In the genomic region with DNA sequence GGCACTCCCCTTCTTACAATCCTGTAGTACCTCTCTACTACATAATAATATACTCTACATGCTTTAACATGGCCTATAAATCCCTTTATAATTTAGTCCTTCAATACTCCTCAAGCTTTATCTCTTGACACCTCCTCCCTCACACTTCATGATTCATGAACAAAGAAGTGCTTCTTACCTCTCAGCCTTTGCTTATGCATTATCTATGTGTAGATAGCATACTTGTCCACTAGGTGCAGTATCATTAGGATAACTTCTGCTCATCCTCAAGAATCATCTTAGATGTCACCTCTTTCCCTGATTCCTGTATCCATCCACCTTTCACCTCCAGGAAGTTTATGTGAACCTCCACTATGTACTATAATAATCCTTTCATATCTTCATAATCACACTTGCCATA, we compare ENCODE assay signal across 11 cellular contexts.
DNase-seq lines count a peak whose midpoint lies in the region; ATAC-seq and TF ChIP-seq lines count a peak whose summit lies in the region.
"Had no signal": no experiment of that assay in that cellular context is flagged by ENCODE, and none has a peak within 500 bp of the region (broad histone marks: within the 10 kb centered on the region; RNA-seq: fewer than 3 reads in every experiment).

No MANE protein-coding gene starts in this region.

- ATAC-seq in HG02798 (IDR thresholded peaks at IDR 0.05; ENCODE audit: poor library complexity, unreplicated experiment) (peak; percentile 32), GM19452 (IDR thresholded peaks at IDR 0.05; ENCODE audit: unreplicated experiment) (no peak)
- ATAC-seq: gastrocnemius medialis had no signal

- H3K4me3 ChIP-seq in GM12875 (ENCODE audit: low read depth, low read length) (no peak overlapping the region), kidney epithelial cell (ENCODE audit: low read depth, low read length) (no peak overlapping the region), coronary artery (no peak overlapping the region)
- H3K4me3 ChIP-seq: gastrocnemius medialis had no signal

- no peaks in the 10 kb centered on the region for H3K27me3 ChIP-seq in kidney epithelial cell (ENCODE audit: control insufficient read depth, insufficient read depth, low read length)
- H3K27me3 ChIP-seq: gastrocnemius medialis had no signal

- H3K36me3 ChIP-seq in kidney epithelial cell (ENCODE audit: control insufficient read depth, insufficient read depth, low read length) = no peaks in the 10 kb centered on the region
- H3K36me3 ChIP-seq: gastrocnemius medialis had no signal

- DNase-seq in RPMI7951 (ENCODE audit: low read depth) = peak; percentile 9
- DNase-seq in kidney epithelial cell (ENCODE audit: low read depth) = no peak
- no peak for DNase-seq in DMS79 (lab: John Stamatoyannopoulos, UW)
- no peak for DNase-seq in coronary artery (ENCODE audit: low spot score)
- no peak for DNase-seq in SW480 (ENCODE audit: low spot score)
- DNase-seq: activated T-cell treated with anti-CD3 and anti-CD28 coated beads, Interleukin-2, amount 50 U/mL, for 48 hours; gastrocnemius medialis; NCI-H774 had no signal

- TF ChIP-seq CTCF in GM12875 (IDR thresholded peaks at IDR 0.05; ENCODE audit: borderline replicate concordance, insufficient read depth, low read depth, low read length) (peak; percentile 26; the same call in 1 of the 2 replicates), kidney epithelial cell (IDR thresholded peaks at IDR 0.05; ENCODE audit: insufficient read depth, low read length, poor library complexity, severe bottlenecking) (peak; percentile 18), coronary artery (IDR thresholded peaks at IDR 0.05) (no peak)

- H3K27ac ChIP-seq in coronary artery = no peak overlapping the region
- H3K27ac ChIP-seq: gastrocnemius medialis had no signal
